Comparison of ENCODE assay signal across 26 cellular contexts in the genomic region with DNA sequence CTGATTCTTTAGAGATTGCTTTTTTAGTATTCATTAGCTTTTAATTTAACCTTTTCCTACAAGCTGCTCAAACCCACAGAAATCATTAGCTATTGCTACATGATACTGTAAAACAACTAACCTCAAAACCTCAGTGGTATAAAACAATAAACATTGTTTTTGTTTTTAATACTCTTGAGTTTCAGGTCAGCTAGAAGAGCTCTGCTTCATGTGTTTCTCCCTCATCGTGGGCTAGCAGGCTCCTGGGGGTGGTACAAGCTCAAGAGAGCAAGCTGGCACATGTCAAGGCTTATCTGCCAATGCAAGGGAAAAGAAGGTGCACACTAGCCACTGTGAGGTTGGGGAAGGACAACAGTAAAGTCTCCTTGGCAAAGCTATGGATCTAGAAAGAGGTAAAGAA.
"Had no signal": no experiment of that assay in that cellular context is flagged by ENCODE, and none has a peak within 500 bp of the region (broad histone marks: within the 10 kb centered on the region; RNA-seq: fewer than 3 reads in every experiment).

No MANE protein-coding gene starts in this region.

- DNase-seq: activated CD4-positive, alpha-beta memory T cell treated with anti-CD3 and anti-CD28 coated beads, Interleukin-2, amount 10 ng/mL, durations not matched to agents 7 days and 5 days; activated CD4-positive, alpha-beta T cell treated with anti-CD3 and anti-CD28 coated beads for 1 hour; activated CD4-positive, alpha-beta T cell treated with anti-CD3 and anti-CD28 coated beads for 4 hours; activated CD4-positive, alpha-beta T cell treated with anti-CD3 and anti-CD28 coated beads, Interleukin-2, amount 10 ng/mL, durations not matched to agents 7 days and 5 days; activated CD4-positive, alpha-beta T cell treated with anti-CD3 and anti-CD28 coated beads, Interleukin-2, amount 50 U/mL, for 4 hours; activated CD8-positive, alpha-beta memory T cell treated with anti-CD3 and anti-CD28 coated beads, Interleukin-2, amount 50 U/mL, for 48 hours; activated gamma-delta T cell; activated naive CD4-positive, alpha-beta T cell; activated naive CD4-positive, alpha-beta T cell treated with anti-CD3 and anti-CD28 coated beads, Interleukin-2, amount 10 ng/mL, durations not matched to agents 7 days and 5 days; activated naive CD8-positive, alpha-beta T cell treated with anti-CD3 and anti-CD28 coated beads, Interleukin-2, amount 10 ng/mL, durations not matched to agents 7 days and 5 days; activated T-cell treated with anti-CD3 and anti-CD28 coated beads for 4 hours; activated T-cell treated with anti-CD3 and anti-CD28 coated beads, Interleukin-2, amount 50 U/mL, for 24 hours; activated T-cell treated with anti-CD3 and anti-CD28 coated beads, Interleukin-2, amount 50 U/mL, for 72 hours; amniotic stem cell; anterior cingulate cortex; brain microvascular endothelial cell; dermis blood vessel endothelial cell; effector CD4-positive, alpha-beta T cell; effector memory CD8-positive, alpha-beta T cell; erythroblast; foreskin keratinocyte; gastrocnemius medialis; glutamatergic neuron; heart left ventricle; hypothalamus had no signal

- ATAC-seq: activated naive CD4-positive, alpha-beta T cell treated with anti-CD3 and anti-CD28 coated beads, Interleukin-2, amount 50 U/mL, for 72 hours; activated T-cell treated with anti-CD3 and anti-CD28 coated beads, Interleukin-2, amount 50 U/mL, for 72 hours; effector memory CD8-positive, alpha-beta T cell; foreskin keratinocyte; gastrocnemius medialis; heart left ventricle had no signal
